In the genomic region with DNA sequence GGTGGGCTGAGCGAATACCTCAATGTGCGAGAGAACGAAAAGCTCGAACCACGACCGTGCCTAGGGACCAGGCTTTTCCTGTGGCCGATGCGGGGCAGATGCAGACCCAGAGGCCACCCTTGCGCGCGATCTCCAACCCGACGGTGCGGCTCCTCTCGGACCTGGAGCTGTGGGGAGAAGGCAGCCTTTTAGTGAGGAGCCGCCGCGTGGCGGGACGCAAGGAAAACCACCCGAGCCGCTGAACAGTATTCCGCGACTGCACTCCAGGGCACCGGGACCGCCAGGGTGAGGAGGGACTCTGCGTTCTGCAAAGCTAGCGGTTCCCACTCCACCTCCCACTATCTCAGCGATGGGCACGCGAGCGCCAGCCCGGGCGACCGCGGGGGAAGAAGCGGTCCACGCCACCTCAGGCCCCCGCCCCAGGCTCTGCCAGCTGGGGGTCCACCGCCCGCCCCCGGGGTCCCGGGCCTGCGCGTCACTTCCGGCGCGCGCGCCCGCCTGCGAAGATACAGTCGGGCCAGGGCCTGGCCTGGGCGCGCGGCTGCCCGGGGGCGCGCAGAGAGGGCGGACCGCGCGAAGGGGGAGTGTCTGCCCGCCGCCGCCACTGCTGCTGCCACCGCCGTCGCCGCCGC, we compare ENCODE assay signal across 8 cellular contexts.
DNase-seq lines count a peak whose midpoint lies in the region; ATAC-seq and TF ChIP-seq lines count a peak whose summit lies in the region.

No MANE protein-coding gene starts in this region.

- H3K4me3 ChIP-seq in BE2C (ENCODE audit: low read depth, low read length) (peak overlapping the region; percentile 82), dorsolateral prefrontal cortex (peak overlapping the region; percentile 70 to 96 (median 88)), lower lobe of right lung (peak overlapping the region; percentile 75)

- ATAC-seq in GM19043 (IDR thresholded peaks at IDR 0.05; ENCODE audit: low read depth, unreplicated experiment) (peak; percentile 89), HG03342 (IDR thresholded peaks at IDR 0.05; ENCODE audit: unreplicated experiment) (peak; percentile 92), lower lobe of right lung (peak; percentile 98 to 99)

- DNase-seq in BE2C: peak; percentile 83
- DNase-seq in NCI-H524 treated with DMSO at 0.1 percent for 48 hours (lab: John Stamatoyannopoulos, UW): peak; percentile 37
- peak; percentile 70 to 75 for DNase-seq in activated CD4-positive, alpha-beta T cell treated with anti-CD3 and anti-CD28 coated beads, Interleukin-2, amount 50 U/mL, for 48 hours
- peak; percentile 71 to 90 (median 78) for DNase-seq in dorsolateral prefrontal cortex
- peak; percentile 69 for DNase-seq in lower lobe of right lung
- DNase-seq in stimulated activated CD4-positive, alpha-beta T cell treated with anti-CD3 and anti-CD28 coated beads, TNF-alpha, amount 100 ng/mL, for 24 hours (ENCODE audit: low read depth in 3 of 3): peak; percentile 29 to 73 (median 60)

- H3K4me1 ChIP-seq in BE2C (no peaks in the 10 kb centered on the region), lower lobe of right lung (peaks cover 14% of the 10 kb centered on the region)

- TF ChIP-seq CTCF in BE2C (IDR thresholded peaks at IDR 0.05; ENCODE audit: low read depth, low read length): no peak
- TF ChIP-seq CTCF in dorsolateral prefrontal cortex (IDR thresholded peaks at IDR 0.05 in 54 of 56, conservative IDR thresholded peaks at IDR 0.05 in 2 of 56; ENCODE audit: low read depth in 1 of 56, partially characterized antibody in 56 of 56): peak in 30 of 56 donors; percentile 6 to 50 (median 28)
- no peak for TF ChIP-seq CTCF in lower lobe of right lung (IDR thresholded peaks at IDR 0.05)

- H3K36me3 ChIP-seq in BE2C: no peaks in the 10 kb centered on the region; the same call in 1 of the 2 replicates
- H3K36me3 ChIP-seq in lower lobe of right lung: no peaks in the 10 kb centered on the region

- intact Hi-C loops in dorsolateral prefrontal cortex (cut with DNase I): loop anchor here (2.0 to 5.0 kb wide), 4 partner anchors 77 to 165 kb away; a partner anchor contains a TSS
- intact Hi-C loops in lower lobe of right lung (cut with DNase I): no loop called here

- H3K27me3 ChIP-seq in BE2C (no peaks in the 10 kb centered on the region), dorsolateral prefrontal cortex (no peaks in the 10 kb centered on the region), lower lobe of right lung (ENCODE audit: low read depth) (no peaks in the 10 kb centered on the region)

- H3K27ac ChIP-seq in dorsolateral prefrontal cortex (peak overlapping the region; percentile 68 to 99 (median 95)), lower lobe of right lung (peak overlapping the region; percentile 73)

- H3K9me3 ChIP-seq in BE2C (no peaks in the 10 kb centered on the region), lower lobe of right lung (no peaks in the 10 kb centered on the region)

Comparison
In these comparisons a context has a peak if more than half of its experiments do, and no peak if none do; other contexts are left out.
1. Peak in every context shown above with its lines: DNase-seq, ATAC-seq, H3K4me3 ChIP-seq and H3K27ac ChIP-seq.
2. CTCF ChIP-seq: peak in dorsolateral prefrontal cortex (30 of 56); none in BE2C (single experiment) and lower lobe of right lung (single experiment).